ENCODE assay signal across 27 cellular contexts in genomic region chr6:11566609-11567008, GRCh38.
"Had no signal": no experiment of that assay in that cellular context is flagged by ENCODE, and none has a peak within 500 bp of the region (broad histone marks: within the 10 kb centered on the region; RNA-seq: fewer than 3 reads in every experiment).

No MANE protein-coding gene starts in this region.

- ATAC-seq: stimulated activated effector memory CD8-positive, alpha-beta T cell treated with anti-CD3 and anti-CD28 coated beads, Interleukin-12 subunit alpha, Interleukin-12 subunit beta, amount 100 ng/mL, for 72 hours; stimulated activated memory B cell treated with anti-CD40 and anti-IgM and Interleukin-4, amounts not matched to agents 10 μg/mL and 1 μg/mL and 100 μg/mL, for 72 hours; stimulated activated naive B cell treated with anti-CD40 and anti-IgM and Interleukin-4, amounts not matched to agents 10 μg/mL and 1 μg/mL and 100 μg/mL, for 72 hours; stimulated activated naive CD8-positive, alpha-beta T cell treated with anti-CD3 and anti-CD28 coated beads, Interleukin-15, amount 100 ng/mL, for 72 hours; stimulated activated naive CD8-positive, alpha-beta T cell treated with anti-CD3 and anti-CD28 coated beads, Interleukin-15, Interleukin-2, amounts not matched to agents 100 U/mL and 50 U/mL, for 24 hours; upper lobe of right lung had no signal

- H3K27me3 ChIP-seq: stomach, suprapubic skin, thyroid gland, tibial artery, tibial nerve, transverse colon, upper lobe of left lung, upper lobe of right lung, uterus, vagina had no signal

- H3K27ac Mint-ChIP-seq: stimulated activated effector memory CD8-positive, alpha-beta T cell treated with anti-CD3 and anti-CD28 coated beads, Interleukin-12 subunit alpha, Interleukin-12 subunit beta, amount 100 ng/mL, for 72 hours; stimulated activated memory B cell treated with anti-CD40 and anti-IgM and Interleukin-4, amounts not matched to agents 10 μg/mL and 1 μg/mL and 100 μg/mL, for 72 hours; stimulated activated naive B cell treated with anti-CD40 and anti-IgM and Interleukin-4, amounts not matched to agents 10 μg/mL and 1 μg/mL and 100 μg/mL, for 72 hours; stimulated activated naive CD8-positive, alpha-beta T cell treated with anti-CD3 and anti-CD28 coated beads, Interleukin-15, amount 100 ng/mL, for 72 hours; stimulated activated naive CD8-positive, alpha-beta T cell treated with anti-CD3 and anti-CD28 coated beads, Interleukin-15, Interleukin-2, amounts not matched to agents 100 ng/mL and 50 ng/mL, for 24 hours; type B pancreatic cell had no signal

- DNase-seq: stimulated activated CD4-positive, alpha-beta T cell treated with anti-CD3 and anti-CD28 coated beads, Interleukin-2, amount 100 ng/mL, for 24 hours; stimulated activated CD4-positive, alpha-beta T cell treated with anti-CD3 and anti-CD28 coated beads, Interleukin-2, amount 100 ng/mL, for 48 hours; stimulated activated CD4-positive, alpha-beta T cell treated with anti-CD3 and anti-CD28 coated beads, Interleukin-4, amount 100 ng/mL, for 1 hour; stimulated activated CD4-positive, alpha-beta T cell treated with anti-CD3 and anti-CD28 coated beads, Interleukin-4, amount 100 ng/mL, for 24 hours; stimulated activated CD4-positive, alpha-beta T cell treated with anti-CD3 and anti-CD28 coated beads, Interleukin-4, amount 100 ng/mL, for 4 hours; stimulated activated naive B cell treated with anti-CD40 and anti-IgM and Interleukin-4, amounts not matched to agents 10 μg/mL and 1 μg/mL and 100 μg/mL, for 72 hours; stimulated activated naive CD4-positive, alpha-beta T cell; stimulated activated naive CD4-positive, alpha-beta T cell treated with Interleukin-2 at 50 U/mL for 16 hours; stimulated activated naive CD8-positive, alpha-beta T cell treated with anti-CD3 and anti-CD28 coated beads, Interleukin-15, amount 100 ng/mL, for 72 hours; stimulated activated naive CD8-positive, alpha-beta T cell treated with anti-CD3 and anti-CD28 coated beads, Interleukin-15, Interleukin-2, amounts not matched to agents 100 U/mL and 50 U/mL, for 24 hours; stomach; substantia nigra; thyroid gland; tibial artery; transverse colon; trophoblast cell; upper lobe of left lung; upper lobe of right lung; uterus had no signal

- H3K4me1 ChIP-seq: stomach, suprapubic skin, thyroid gland, tibial artery, tibial nerve, transverse colon, upper lobe of right lung, uterus, vagina had no signal

- H3K27ac ChIP-seq: stomach, suprapubic skin, thoracic aorta, thyroid gland, tibial artery, tibial nerve, transverse colon, upper lobe of left lung, upper lobe of right lung, uterus, vagina had no signal

- H3K4me3 Mint-ChIP-seq: stimulated activated effector memory CD8-positive, alpha-beta T cell treated with anti-CD3 and anti-CD28 coated beads, Interleukin-12 subunit alpha, Interleukin-12 subunit beta, amount 100 ng/mL, for 72 hours; stimulated activated memory B cell treated with anti-CD40 and anti-IgM and Interleukin-4, amounts not matched to agents 10 μg/mL and 1 μg/mL and 100 μg/mL, for 72 hours; stimulated activated naive B cell treated with anti-CD40 and anti-IgM and Interleukin-4, amounts not matched to agents 10 μg/mL and 1 μg/mL and 100 μg/mL, for 72 hours; stimulated activated naive CD8-positive, alpha-beta T cell treated with anti-CD3 and anti-CD28 coated beads, Interleukin-15, amount 100 ng/mL, for 72 hours; stimulated activated naive CD8-positive, alpha-beta T cell treated with anti-CD3 and anti-CD28 coated beads, Interleukin-15, Interleukin-2, amounts not matched to agents 100 ng/mL and 50 ng/mL, for 24 hours; type B pancreatic cell had no signal

- H3K9me3 ChIP-seq: stomach, suprapubic skin, thoracic aorta, thyroid gland, tibial artery, tibial nerve, transverse colon, upper lobe of left lung, upper lobe of right lung, uterus, vagina had no signal

- H3K36me3 ChIP-seq: thoracic aorta, thyroid gland, transverse colon, uterus had no signal

- H3K27me3 Mint-ChIP-seq: stimulated activated memory B cell treated with anti-CD40 and anti-IgM and Interleukin-4, amounts not matched to agents 10 μg/mL and 1 μg/mL and 100 μg/mL, for 72 hours; stimulated activated naive B cell treated with anti-CD40 and anti-IgM and Interleukin-4, amounts not matched to agents 10 μg/mL and 1 μg/mL and 100 μg/mL, for 72 hours; stimulated activated naive CD8-positive, alpha-beta T cell treated with anti-CD3 and anti-CD28 coated beads, Interleukin-15, amount 100 ng/mL, for 72 hours; stimulated activated naive CD8-positive, alpha-beta T cell treated with anti-CD3 and anti-CD28 coated beads, Interleukin-15, Interleukin-2, amounts not matched to agents 100 ng/mL and 50 ng/mL, for 24 hours; type B pancreatic cell had no signal

- H3K4me1 Mint-ChIP-seq: stimulated activated effector memory CD8-positive, alpha-beta T cell treated with anti-CD3 and anti-CD28 coated beads, Interleukin-12 subunit alpha, Interleukin-12 subunit beta, amount 100 ng/mL, for 72 hours; stimulated activated naive CD8-positive, alpha-beta T cell treated with anti-CD3 and anti-CD28 coated beads, Interleukin-15, amount 100 ng/mL, for 72 hours had no signal

- H3K9me3 Mint-ChIP-seq: stimulated activated effector memory CD8-positive, alpha-beta T cell treated with anti-CD3 and anti-CD28 coated beads, Interleukin-12 subunit alpha, Interleukin-12 subunit beta, amount 100 ng/mL, for 72 hours; stimulated activated memory B cell treated with anti-CD40 and anti-IgM and Interleukin-4, amounts not matched to agents 10 μg/mL and 1 μg/mL and 100 μg/mL, for 72 hours; stimulated activated naive B cell treated with anti-CD40 and anti-IgM and Interleukin-4, amounts not matched to agents 10 μg/mL and 1 μg/mL and 100 μg/mL, for 72 hours; stimulated activated naive CD8-positive, alpha-beta T cell treated with anti-CD3 and anti-CD28 coated beads, Interleukin-15, amount 100 ng/mL, for 72 hours; stimulated activated naive CD8-positive, alpha-beta T cell treated with anti-CD3 and anti-CD28 coated beads, Interleukin-15, Interleukin-2, amounts not matched to agents 100 ng/mL and 50 ng/mL, for 24 hours; type B pancreatic cell had no signal

- H3K4me3 ChIP-seq: stomach, suprapubic skin, thoracic aorta, thyroid gland, tibial artery, tibial nerve, transverse colon, upper lobe of left lung, upper lobe of right lung, uterus, vagina had no signal
